Comparison of ENCODE assay signal across 22 cellular contexts in genomic region chr17:39352986-39353385, GRCh38.
"Had no signal": no experiment of that assay in that cellular context is flagged by ENCODE, and none has a peak within 500 bp of the region (broad histone marks: within the 10 kb centered on the region; RNA-seq: fewer than 3 reads in every experiment).

No MANE protein-coding gene starts in this region.

- H3K4me1 Mint-ChIP-seq: endodermal cell; nephron; stimulated activated naive CD8-positive, alpha-beta T cell treated with anti-CD3 and anti-CD28 coated beads, Interleukin-15, amount 100 ng/mL, for 72 hours had no signal

- H3K9me3 Mint-ChIP-seq: endodermal cell; naive B cell; nephron; stimulated activated memory B cell treated with anti-CD40 and anti-IgM and Interleukin-4, amounts not matched to agents 10 μg/mL and 1 μg/mL and 100 μg/mL, for 72 hours; stimulated activated naive CD8-positive, alpha-beta T cell treated with anti-CD3 and anti-CD28 coated beads, Interleukin-15, amount 100 ng/mL, for 72 hours had no signal

- H3K9me3 ChIP-seq: gastroesophageal sphincter, psoas muscle, spleen, thoracic aorta, transverse colon had no signal

- ATAC-seq: gastroesophageal sphincter; left colon; psoas muscle; sciatic nerve; stimulated activated memory B cell treated with anti-CD40 and anti-IgM and Interleukin-4, amounts not matched to agents 10 μg/mL and 1 μg/mL and 100 μg/mL, for 72 hours; stimulated activated naive CD8-positive, alpha-beta T cell treated with anti-CD3 and anti-CD28 coated beads, Interleukin-15, amount 100 ng/mL, for 72 hours had no signal

- H3K4me3 ChIP-seq: coronary artery, gastroesophageal sphincter, psoas muscle, spleen, thoracic aorta, transverse colon had no signal

- H3K27me3 ChIP-seq: gastroesophageal sphincter, spleen, transverse colon had no signal

- H3K27me3 Mint-ChIP-seq: naive B cell; stimulated activated memory B cell treated with anti-CD40 and anti-IgM and Interleukin-4, amounts not matched to agents 10 μg/mL and 1 μg/mL and 100 μg/mL, for 72 hours; stimulated activated naive CD8-positive, alpha-beta T cell treated with anti-CD3 and anti-CD28 coated beads, Interleukin-15, amount 100 ng/mL, for 72 hours had no signal

- H3K27ac ChIP-seq: coronary artery, gastroesophageal sphincter, psoas muscle, spleen, thoracic aorta had no signal

- H3K36me3 ChIP-seq: gastroesophageal sphincter, thoracic aorta, transverse colon had no signal

- H3K4me3 Mint-ChIP-seq: endodermal cell; naive B cell; nephron; stimulated activated memory B cell treated with anti-CD40 and anti-IgM and Interleukin-4, amounts not matched to agents 10 μg/mL and 1 μg/mL and 100 μg/mL, for 72 hours; stimulated activated naive CD8-positive, alpha-beta T cell treated with anti-CD3 and anti-CD28 coated beads, Interleukin-15, amount 100 ng/mL, for 72 hours had no signal

- DNase-seq: effector CD4-positive, alpha-beta T cell; endodermal cell; erythroblast; glutamatergic neuron; kidney; left colon; mesendoderm; naive B cell; psoas muscle; retina; spleen; stimulated activated CD4-positive, alpha-beta T cell treated with anti-CD3 and anti-CD28 coated beads, Interleukin-15, amount 100 ng/mL, for 24 hours; stimulated activated CD4-positive, alpha-beta T cell treated with anti-CD3 and anti-CD28 coated beads, Interleukin-1b, Interleukin-23, amount 100 ng/mL, for 48 hours; stimulated activated CD4-positive, alpha-beta T cell treated with anti-CD3 and anti-CD28 coated beads, Interleukin-4, amount 100 ng/mL, for 24 hours; stimulated activated naive CD8-positive, alpha-beta T cell treated with anti-CD3 and anti-CD28 coated beads, Interleukin-15, amount 100 ng/mL, for 72 hours; transverse colon had no signal

- H3K27ac Mint-ChIP-seq: endodermal cell; nephron; stimulated activated memory B cell treated with anti-CD40 and anti-IgM and Interleukin-4, amounts not matched to agents 10 μg/mL and 1 μg/mL and 100 μg/mL, for 72 hours; stimulated activated naive CD8-positive, alpha-beta T cell treated with anti-CD3 and anti-CD28 coated beads, Interleukin-15, amount 100 ng/mL, for 72 hours had no signal
